In the genomic region with DNA sequence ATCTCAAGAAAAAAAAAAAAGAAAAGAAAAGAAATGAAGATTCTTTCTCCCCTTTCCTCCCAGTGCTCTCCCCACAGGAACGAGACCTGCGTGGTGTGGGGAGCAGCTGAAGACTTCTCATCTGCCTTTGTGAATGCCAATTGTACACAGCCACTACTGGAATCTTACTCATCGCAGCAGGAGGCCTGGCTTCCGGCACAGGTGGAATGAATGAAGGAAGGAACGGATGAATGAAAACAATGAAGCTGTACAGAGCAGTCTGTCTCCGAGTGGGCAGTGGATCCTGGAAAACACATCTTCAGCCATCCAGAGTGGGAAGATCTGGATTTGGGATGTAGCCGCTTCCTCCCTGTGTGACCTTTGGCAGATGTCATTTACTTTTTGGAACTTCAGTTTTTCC, we compare ENCODE assay signal across 26 cellular contexts.
"Had no signal": no experiment of that assay in that cellular context is flagged by ENCODE, and none has a peak within 500 bp of the region (broad histone marks: within the 10 kb centered on the region; RNA-seq: fewer than 3 reads in every experiment).

No MANE protein-coding gene starts in this region.

- H3K36me3 Mint-ChIP-seq: activated naive CD4-positive, alpha-beta T cell treated with anti-CD3 and anti-CD28 coated beads, Interleukin-2, amount 10 ng/mL, durations not matched to agents 7 days and 5 days; activated naive CD8-positive, alpha-beta T cell treated with anti-CD3 and anti-CD28 coated beads, Interleukin-2, amount 10 ng/mL, durations not matched to agents 7 days and 5 days had no signal

- FAIRE-seq: astrocyte, urothelium cell line had no signal

- H3K4me3 ChIP-seq: esophagus muscularis mucosa, heart left ventricle, left lung, lung, mucosa of descending colon, suprapubic skin, transverse colon had no signal

- H3K36me3 ChIP-seq: brain microvascular endothelial cell, esophagus muscularis mucosa, heart left ventricle, left lung, suprapubic skin, transverse colon had no signal

- DNase-seq: activated CD4-positive, alpha-beta T cell treated with anti-CD3 and anti-CD28 coated beads, Interleukin-2, amount 10 ng/mL, durations not matched to agents 24 days and 14 days; activated CD4-positive, CD25-positive, alpha-beta regulatory T cell treated with anti-CD3 and anti-CD28 coated beads, Interleukin-2, amount 50 U/mL, for 72 hours; activated effector memory CD4-positive, alpha-beta T cell treated with Interleukin-2 at 50 U/mL for 16 hours; activated naive CD4-positive, alpha-beta T cell treated with anti-CD3 and anti-CD28 coated beads, Interleukin-2, amount 10 ng/mL, durations not matched to agents 7 days and 5 days; activated naive CD8-positive, alpha-beta T cell treated with anti-CD3 and anti-CD28 coated beads, Interleukin-2, amount 10 ng/mL, durations not matched to agents 7 days and 5 days; brain microvascular endothelial cell; caudate nucleus; endodermal cell; foreskin keratinocyte; heart left ventricle; kidney glomerular epithelial cell; left lung; mesendoderm; stimulated activated CD4-positive, alpha-beta T cell treated with anti-CD3 and anti-CD28 coated beads, Interleukin-15, amount 100 ng/mL, for 24 hours; stimulated activated naive CD4-positive, alpha-beta T cell; SW 1271; T1000 had no signal

- H3K4me1 Mint-ChIP-seq: activated CD4-positive, alpha-beta T cell treated with anti-CD3 and anti-CD28 coated beads, Interleukin-2, amount 10 ng/mL, durations not matched to agents 24 days and 14 days; activated naive CD4-positive, alpha-beta T cell treated with anti-CD3 and anti-CD28 coated beads, Interleukin-2, amount 10 ng/mL, durations not matched to agents 7 days and 5 days; activated naive CD8-positive, alpha-beta T cell treated with anti-CD3 and anti-CD28 coated beads, Interleukin-2, amount 10 ng/mL, durations not matched to agents 7 days and 5 days had no signal

- H3K4me1 ChIP-seq: esophagus muscularis mucosa, foreskin keratinocyte, suprapubic skin had no signal

- H3K4me3 Mint-ChIP-seq: activated CD4-positive, alpha-beta T cell treated with anti-CD3 and anti-CD28 coated beads, Interleukin-2, amount 10 ng/mL, durations not matched to agents 24 days and 14 days; activated naive CD4-positive, alpha-beta T cell treated with anti-CD3 and anti-CD28 coated beads, Interleukin-2, amount 10 ng/mL, durations not matched to agents 7 days and 5 days; activated naive CD8-positive, alpha-beta T cell treated with anti-CD3 and anti-CD28 coated beads, Interleukin-2, amount 10 ng/mL, durations not matched to agents 7 days and 5 days; endodermal cell; nephron; T-helper 1 cell treated with Interleukin-12 subunit alpha and Interleukin-12 subunit beta and Interleukin-4 antibody, amounts not matched to agents 30 μg/mL and 1 μg/mL, for 36 hours had no signal

- H3K27ac Mint-ChIP-seq: activated CD4-positive, alpha-beta T cell treated with anti-CD3 and anti-CD28 coated beads, Interleukin-2, amount 10 ng/mL, durations not matched to agents 24 days and 14 days; activated naive CD4-positive, alpha-beta T cell treated with anti-CD3 and anti-CD28 coated beads, Interleukin-2, amount 10 ng/mL, durations not matched to agents 7 days and 5 days; activated naive CD8-positive, alpha-beta T cell treated with anti-CD3 and anti-CD28 coated beads, Interleukin-2, amount 10 ng/mL, durations not matched to agents 7 days and 5 days; endodermal cell; T-helper 1 cell treated with Interleukin-12 subunit alpha and Interleukin-12 subunit beta and Interleukin-4 antibody, amounts not matched to agents 30 μg/mL and 1 μg/mL, for 36 hours had no signal

- H3K27ac ChIP-seq: brain microvascular endothelial cell, esophagus muscularis mucosa, foreskin keratinocyte, heart left ventricle, left lung, suprapubic skin had no signal

- H3K9me3 Mint-ChIP-seq: activated CD4-positive, alpha-beta T cell treated with anti-CD3 and anti-CD28 coated beads, Interleukin-2, amount 10 ng/mL, durations not matched to agents 24 days and 14 days; activated naive CD4-positive, alpha-beta T cell treated with anti-CD3 and anti-CD28 coated beads, Interleukin-2, amount 10 ng/mL, durations not matched to agents 7 days and 5 days; activated naive CD8-positive, alpha-beta T cell treated with anti-CD3 and anti-CD28 coated beads, Interleukin-2, amount 10 ng/mL, durations not matched to agents 7 days and 5 days; endodermal cell; nephron; T-helper 1 cell treated with Interleukin-12 subunit alpha and Interleukin-12 subunit beta and Interleukin-4 antibody, amounts not matched to agents 30 μg/mL and 1 μg/mL, for 36 hours had no signal

- H3K9me3 ChIP-seq: esophagus muscularis mucosa, heart left ventricle, left lung, mucosa of descending colon, suprapubic skin, transverse colon had no signal
